ENCODE assay signal across 11 cellular contexts in the genomic region with DNA sequence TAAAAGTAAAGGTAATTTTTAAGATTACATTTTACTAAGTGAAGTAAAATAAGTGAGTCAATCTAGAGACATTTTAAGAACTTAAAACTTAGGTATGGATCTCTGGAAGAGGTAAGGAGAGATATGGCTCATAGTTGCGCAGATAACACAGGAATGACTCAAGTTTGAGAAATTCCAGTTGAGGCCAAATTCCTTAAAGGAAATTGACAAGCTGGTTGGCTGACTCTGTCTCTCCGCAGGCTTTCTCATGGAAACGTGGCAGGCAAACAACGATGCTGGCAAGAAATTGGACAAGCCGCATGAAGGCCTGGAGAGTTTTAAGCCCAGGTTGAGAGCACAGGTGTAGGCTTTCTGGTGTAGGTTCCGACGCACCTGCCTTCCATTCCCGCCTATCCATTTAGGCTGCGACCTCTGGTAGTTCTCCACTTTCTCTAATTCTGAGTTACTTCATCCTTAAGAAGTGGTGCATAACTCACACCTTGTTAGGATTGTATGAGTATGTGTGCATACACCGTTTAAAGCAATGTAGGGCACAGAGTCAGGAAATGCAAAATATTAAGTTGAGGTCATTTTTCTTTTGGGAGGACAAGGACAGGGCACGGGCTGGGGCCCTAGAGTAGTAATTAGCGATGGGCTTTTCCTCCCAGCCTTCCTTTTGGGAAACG. TPM values are rescaled to one million over a fixed set of nuclear protein-coding genes. Genes with fewer than 3 reads are reported as not detected.
DNase-seq lines count a peak whose midpoint lies in the region; ATAC-seq, FAIRE-seq and TF ChIP-seq lines count a peak whose summit lies in the region.
"Had no signal": no experiment of that assay in that cellular context is flagged by ENCODE, and none has a peak within 500 bp of the region (broad histone marks: within the 10 kb centered on the region; RNA-seq: fewer than 3 reads in every experiment).

No MANE protein-coding gene starts in this region.

- TF ChIP-seq RAD21 in H1 (IDR thresholded peaks at IDR 0.05 in 1 of 2, conservative IDR thresholded peaks at IDR 0.05 in 1 of 2; ENCODE audit: low read depth in 2 of 2, low read length in 2 of 2) = no peak

- no peak overlapping the region for H2BK5ac ChIP-seq in H1 (ENCODE audit: low read depth, low read length)

- 62% methylated on average over 13 of the region's 13 CpGs for WGBS in HUES64
- 59% methylated on average over 13 of the region's 13 CpGs; no CpG with 5 or more reads in 1 of the 2 experiments for WGBS in H1 (ENCODE audit: extremely low coverage in 1 of 2, insufficient coverage in 1 of 2, insufficient read length in 1 of 2, insufficient replicate concordance in 2 of 2, low coverage in 1 of 2, low lambda C conversion rate in 2 of 2, missing lambda C conversion rate in 1 of 2), 2 experiments
- 60 to 73% methylated on average over 9 to 11 of the region's 13 CpGs for WGBS in mesodermal cell (ENCODE audit: insufficient coverage in 2 of 2), 2 experiments

- H3K9ac ChIP-seq in HUES64 (ENCODE audit: low read depth, low read length) (peak overlapping the region; percentile 64), H1 (replicated peaks in 1 of 4; ENCODE audit: extremely low read depth in 1 of 4, low read depth in 3 of 4, low read length in 3 of 4) (peak overlapping the region in 3 of 4 experiments; percentile 14 to 61 (median 28); a peak in 3 of 7 replicates)

- H2BK15ac ChIP-seq in H1 (ENCODE audit: low read length) = no peak overlapping the region

- no peak overlapping the region for H3K27ac ChIP-seq in HUES64 (ENCODE audit: low read depth, low read length)
- H3K27ac ChIP-seq in H1 (ENCODE audit: low read depth, low read length) = no peak overlapping the region
- H3K27ac ChIP-seq in mesodermal cell (ENCODE audit: low read depth, low read length, severe bottlenecking) = peak overlapping the region; percentile 98

- 0 out of 2 replicates have a peak overlapping the region, but pooled peaks have one; percentile 28 for H2BK12ac ChIP-seq in H1 (ENCODE audit: low read depth, low read length)

- no peaks in the 10 kb centered on the region for H3K79me1 ChIP-seq in H1 (ENCODE audit: low read depth, low read length)

- ATAC-seq in HG02840 (IDR thresholded peaks at IDR 0.05; ENCODE audit: low FRiP score, unreplicated experiment) (no peak), HG02588 (IDR thresholded peaks at IDR 0.05; ENCODE audit: unreplicated experiment) (no peak)

- H3K23ac ChIP-seq in H1 (ENCODE audit: insufficient read length) = no peak overlapping the region

- H3K36me3 ChIP-seq in HUES64 (ENCODE audit: insufficient read depth, low read length) = no peaks in the 10 kb centered on the region
- no peaks in the 10 kb centered on the region for H3K36me3 ChIP-seq in H1 (ENCODE audit: control insufficient read depth in 2 of 4, insufficient read depth in 4 of 4, low read length in 3 of 4)
- no peaks in the 10 kb centered on the region for H3K36me3 ChIP-seq in mesodermal cell (ENCODE audit: control insufficient read depth, insufficient read depth, low read length)

- CTCF ChIA-PET in H1 (lab: Charles Lee; ENCODE audit: partially characterized antibody) = interaction anchor here (1.0 to 6.2 kb wide), 7 partner anchors 10 to 213 kb away, joined by 3 to 58 read pairs (median 5); no protein-coding TSS in a partner anchor

- no peak for FAIRE-seq in H1 (lab: Jason Lieb, UNC)

- no peak overlapping the region for H2BK120ac ChIP-seq in H1 (replicated peaks; ENCODE audit: low read depth, low read length)

- H3K18ac ChIP-seq in H1 (ENCODE audit: extremely low read depth, low read length) = peak overlapping the region; percentile 43; the same call in 1 of the 2 replicates

- H3K79me2 ChIP-seq in H1 (ENCODE audit: control insufficient read depth in 1 of 2, insufficient read depth in 2 of 2, low read length in 2 of 2) = no peaks in the 10 kb centered on the region

- H3K56ac ChIP-seq in H1 (replicated peaks; ENCODE audit: insufficient read length, low read depth, low read length) = no peak overlapping the region

- H3K14ac ChIP-seq in H1 (ENCODE audit: insufficient read length) = no peak overlapping the region

- no peak for TF ChIP-seq POLR2A in H1 (IDR thresholded peaks at IDR 0.05; ENCODE audit: control extremely low read depth in 1 of 2, low read depth in 2 of 2, low read length in 2 of 2)

- TF ChIP-seq CTCF in H1 (IDR thresholded peaks at IDR 0.05; ENCODE audit: control extremely low read depth in 1 of 3, insufficient read depth in 1 of 3, low read depth in 1 of 3, low read length in 3 of 3) = no peak

- H4K91ac ChIP-seq in H1 (replicated peaks; ENCODE audit: insufficient read length, low read length) = no peak overlapping the region

- H3K27me3 ChIP-seq in HUES64 (ENCODE audit: insufficient read depth, low read length) (peaks cover 3% of the 10 kb centered on the region), H1 (replicated peaks in 1 of 4; ENCODE audit: control insufficient read depth in 3 of 4, extremely low read depth in 1 of 4, insufficient read depth in 3 of 4, low read length in 3 of 4) (no peaks in the 10 kb centered on the region)

- H3K4me1 ChIP-seq in HUES64 (ENCODE audit: insufficient read depth, low read length) = peaks cover 9% of the 10 kb centered on the region
- peaks cover 0 to 5% (median 3%) of the 10 kb centered on the region in 4 experiments; a peak in 4 of 7 replicates for H3K4me1 ChIP-seq in H1 (replicated peaks in 1 of 4; ENCODE audit: control insufficient read depth in 3 of 4, insufficient read depth in 4 of 4, low read length in 3 of 4)
- peaks cover 41% of the 10 kb centered on the region for H3K4me1 ChIP-seq in mesodermal cell (ENCODE audit: control insufficient read depth, insufficient read depth, low read length, poor library complexity, severe bottlenecking)

- no peaks in the 10 kb centered on the region for H3K9me3 ChIP-seq in HUES64 (ENCODE audit: insufficient read depth, low read depth, low read length)
- no peaks in the 10 kb centered on the region for H3K9me3 ChIP-seq in H1 (ENCODE audit: insufficient read depth in 2 of 2, low read depth in 1 of 2, low read length in 1 of 2)
- no peaks in the 10 kb centered on the region for H3K9me3 ChIP-seq in mesodermal cell (ENCODE audit: control insufficient read depth, low read length)

- no peak overlapping the region for H4K5ac ChIP-seq in H1 (ENCODE audit: insufficient read length, low read depth, low read length)

- POLR2A ChIA-PET in H1 (lab: Charles Lee; ENCODE audit: partially characterized antibody) = interaction anchor here (0.9 kb wide), 1 partner anchor 8 kb away, joined by 4 read pairs; no protein-coding TSS in a partner anchor

- H3K4me3 ChIP-seq in HUES64 (ENCODE audit: low read length) (peak overlapping the region; percentile 63), H1 (ENCODE audit: extremely low read depth in 1 of 4, insufficient read depth in 2 of 4, low read depth in 3 of 4, low read length in 4 of 4) (peak overlapping the region; percentile 42 to 59 (median 52)), mesodermal cell (ENCODE audit: extremely low read depth, insufficient read depth, low read length, poor library complexity, severe bottlenecking) (peak overlapping the region; percentile 18)

- H2AFZ ChIP-seq in H1 (ENCODE audit: low read length) = peak overlapping the region; percentile 78

- peaks cover 5% of the 10 kb centered on the region; the same call in 1 of the 2 replicates for H3K23me2 ChIP-seq in H1 (ENCODE audit: low read depth, low read length)

- TF ChIP-seq EP300 in H1 (IDR thresholded peaks at IDR 0.05; ENCODE audit: borderline replicate concordance in 1 of 2, low read depth in 2 of 2, low read length in 2 of 2) = no peak

- DNase-seq in AG08396 (ENCODE audit: low spot score) = peak; percentile 49
- no peak for DNase-seq in H1 (ENCODE audit: low read depth in 1 of 2, low spot score in 2 of 2)
- no peak for DNase-seq in nucleus accumbens (lab: John Stamatoyannopoulos, UW)
- DNase-seq in activated CD4-positive, CD25-positive, alpha-beta regulatory T cell treated with anti-CD3 and anti-CD28 coated beads, Interleukin-2, amount 50 U/mL, for 72 hours = no peak
- DNase-seq: activated gamma-delta T cell had no signal

- peak overlapping the region; percentile 49 to 73 for H3K4me2 ChIP-seq in H1 (ENCODE audit: insufficient read depth in 1 of 2, low read depth in 2 of 2, low read length in 2 of 2)

- H4K20me1 ChIP-seq in H1 (replicated peaks in 1 of 2; ENCODE audit: control insufficient read depth in 1 of 2, insufficient read depth in 2 of 2, low read length in 2 of 2) = no peaks in the 10 kb centered on the region

- H2AK5ac ChIP-seq in H1 (ENCODE audit: low read depth, low read length) = no peak overlapping the region

- 0 out of 2 replicates have a peak overlapping the region, but pooled peaks have one; percentile 38 for H4K8ac ChIP-seq in H1 (ENCODE audit: extremely low read depth, insufficient read depth, low read length)

- no peak overlapping the region for H2BK20ac ChIP-seq in H1 (ENCODE audit: low read length)

- H3K4ac ChIP-seq in H1 (replicated peaks; ENCODE audit: insufficient read length, low read depth, low read length) = no peak overlapping the region

TF ChIP-seq in H1, 55 proteins besides CTCF, POLR2A, EP300 and RAD21 (continues in another document):
- TF ChIP-seq TAF1 (IDR thresholded peaks at IDR 0.05; ENCODE audit: low read depth, low read length) = no peak

RNA-seq across cellular contexts. Expression of gene DAW1, which starts 0.6 kb away (rescaled TPM):
- polyA plus RNA-seq in HUES64 (2013, experiment 1 of 2) = 0.20 TPM
- polyA plus RNA-seq in HUES64 (2013, experiment 2 of 2) = 0.44 TPM
- 0.84 and 1.4 TPM in 2 replicates for total RNA-seq in H1 (2021; fragmentation: NEBNext Ultra II Directional; extraction: Animal tissue kit (Norgen Biotek cat#: 25700))
- 0.24 and 0.44 TPM in 2 replicates for polyA plus RNA-seq in H1 (2011; rRNA removed)
- polyA plus RNA-seq in H1 (2011; cell fraction: cytosol; rRNA removed) = 0.63 TPM
- 0.16 TPM for polyA plus RNA-seq in H1 (2011; cell fraction: nucleus; rRNA removed)
- polyA plus RNA-seq in H1 (2012, experiment 1 of 2) = 0.50 to 1.1 TPM (median 0.73 TPM) in 4 replicates
- polyA plus RNA-seq in H1 (2012, experiment 2 of 2) = 0.09 TPM
- 0.47 TPM for polyA plus RNA-seq in H1 (2013, experiment 1 of 2)
- 0.44 TPM for polyA plus RNA-seq in H1 (2013, experiment 2 of 2)
- polyA minus RNA-seq in H1 (2011; rRNA and poly(A)+ RNA removed) = 0.46 and 0.73 TPM in 2 replicates
- not detected for polyA minus RNA-seq in H1 (2011; cell fraction: cytosol; rRNA and poly(A)+ RNA removed)
- 1.8 TPM for polyA minus RNA-seq in H1 (2011; cell fraction: nucleus; rRNA and poly(A)+ RNA removed)
- polyA plus RNA-seq in mesodermal cell (2013, experiment 1 of 2) = 0.37 TPM
- 0.66 TPM for polyA plus RNA-seq in mesodermal cell (2013, experiment 2 of 2)
- total RNA-seq: myocyte had no signal

RNA-seq across cellular contexts. Expression of gene CCL20, which starts 57.2 kb away (rescaled TPM):
- not detected for polyA plus RNA-seq in HUES64 (2013, experiment 1 of 2)
- polyA plus RNA-seq in HUES64 (2013, experiment 2 of 2) = not detected
- not detected in 2 replicates for total RNA-seq in H1 (2021; fragmentation: NEBNext Ultra II Directional; extraction: Animal tissue kit (Norgen Biotek cat#: 25700))
- polyA plus RNA-seq in H1 (2011; rRNA removed) = not detected in 2 replicates
- polyA plus RNA-seq in H1 (2011; cell fraction: cytosol; rRNA removed) = not detected
- polyA plus RNA-seq in H1 (2011; cell fraction: nucleus; rRNA removed) = not detected
- polyA plus RNA-seq in H1 (2012, experiment 1 of 2) = not detected in 4 replicates
- not detected for polyA plus RNA-seq in H1 (2012, experiment 2 of 2)
- polyA plus RNA-seq in H1 (2013, experiment 1 of 2) = not detected
- polyA plus RNA-seq in H1 (2013, experiment 2 of 2) = not detected
- polyA minus RNA-seq in H1 (2011; rRNA and poly(A)+ RNA removed) = not detected in 2 replicates
- polyA minus RNA-seq in H1 (2011; cell fraction: cytosol; rRNA and poly(A)+ RNA removed) = not detected
- not detected for polyA minus RNA-seq in H1 (2011; cell fraction: nucleus; rRNA and poly(A)+ RNA removed)
- 0.41 TPM for polyA plus RNA-seq in mesodermal cell (2013, experiment 1 of 2)
- not detected for polyA plus RNA-seq in mesodermal cell (2013, experiment 2 of 2)
- total RNA-seq: myocyte, temporal lobe had no signal
